27 cellular contexts compared by ENCODE assay signal in genomic region chr3:72411843-72412242, GRCh38. TPM values are rescaled to one million over a fixed set of nuclear protein-coding genes. Genes with fewer than 3 reads are reported as not detected.
DNase-seq lines count a peak whose midpoint lies in the region; ATAC-seq, FAIRE-seq and TF ChIP-seq lines count a peak whose summit lies in the region.
"Had no signal": no experiment of that assay in that cellular context is flagged by ENCODE, and none has a peak within 500 bp of the region (broad histone marks: within the 10 kb centered on the region; RNA-seq: fewer than 3 reads in every experiment).

No MANE protein-coding gene starts in this region.

- DNase-seq in LNCaP clone FGC (ENCODE audit: low read depth): peak; percentile 38
- no peak for DNase-seq in astrocyte (ENCODE audit: low read depth)
- no peak for DNase-seq in hepatocyte (ENCODE audit: low spot score)
- no peak for DNase-seq in substantia nigra (lab: John Stamatoyannopoulos, UW)
- no peak for DNase-seq in left ventricle myocardium superior
- DNase-seq in heart right ventricle: no peak
- DNase-seq in H4 (ENCODE audit: low spot score): no peak
- DNase-seq: activated naive CD4-positive, alpha-beta T cell; activated T-cell treated with anti-CD3 and anti-CD28 coated beads, Interleukin-2, amount 50 U/mL, for 4 hours; aorta; CD4-positive, CD25-positive, alpha-beta regulatory T cell; DMS153; KBM-7; left ventricle myocardium inferior; midbrain; NCI-H1436 treated with DMSO at 0.1 percent for 48 hours; NCI-H2171; NCI-H524; NK-92 treated with Interleukin-12 subunit alpha and Interleukin-12 subunit beta, amount 100 ng/mL, for 24 hours; pancreas; SHP77 treated with DMSO at 0.1 percent for 48 hours; stimulated activated naive CD8-positive, alpha-beta T cell treated with anti-CD3 and anti-CD28 coated beads, Interleukin-15, Interleukin-2, amounts not matched to agents 100 U/mL and 50 U/mL, for 24 hours; tibial artery had no signal

- no peak overlapping the region for H3K4me3 ChIP-seq in LNCaP clone FGC (ENCODE audit: low read depth, low read length)
- no peak overlapping the region for H3K4me3 ChIP-seq in astrocyte (ENCODE audit: insufficient read depth, low read depth, low read length)
- no peak overlapping the region for H3K4me3 ChIP-seq in hepatocyte
- no peak overlapping the region for H3K4me3 ChIP-seq in heart right ventricle
- H3K4me3 ChIP-seq: left ventricle myocardium inferior, pancreas, right atrium auricular region, tibial artery had no signal

- peaks cover 34% of the 10 kb centered on the region for H3K4me1 Mint-ChIP-seq in astrocyte (ENCODE audit: low read depth, unreplicated experiment)

- H3K9me3 ChIP-seq in astrocyte (ENCODE audit: insufficient read depth, low read depth, low read length) (no peaks in the 10 kb centered on the region), hepatocyte (ENCODE audit: low read depth) (no peaks in the 10 kb centered on the region), heart right ventricle (no peaks in the 10 kb centered on the region)
- H3K9me3 ChIP-seq: left ventricle myocardium inferior, pancreas, right atrium auricular region, tibial artery had no signal

- no peaks in the 10 kb centered on the region for H3K27me3 Mint-ChIP-seq in astrocyte (ENCODE audit: low read depth, unreplicated experiment)
- H3K27me3 Mint-ChIP-seq: CD4-positive, CD25-positive, alpha-beta regulatory T cell; dendritic cell treated with granulocyte-macrophage colony-stimulating factor and Interleukin-4, amounts not matched to agents 40 ng/mL and 50 ng/mL, for 4 days had no signal

- no peaks in the 10 kb centered on the region for H3K9me3 Mint-ChIP-seq in astrocyte (ENCODE audit: unreplicated experiment)
- H3K9me3 Mint-ChIP-seq: activated T-cell treated with anti-CD3 and anti-CD28 coated beads, Interleukin-2, amount 50 U/mL, for 4 hours; CD4-positive, CD25-positive, alpha-beta regulatory T cell; dendritic cell treated with granulocyte-macrophage colony-stimulating factor and Interleukin-4, amounts not matched to agents 40 ng/mL and 50 ng/mL, for 4 days; nephron had no signal

- peaks cover 1% of the 10 kb centered on the region for H3K36me3 Mint-ChIP-seq in astrocyte (ENCODE audit: low read depth, unreplicated experiment)

- no peak overlapping the region for H3K27ac ChIP-seq in astrocyte (ENCODE audit: low read depth, low read length)
- no peak overlapping the region for H3K27ac ChIP-seq in hepatocyte
- H3K27ac ChIP-seq in substantia nigra (ENCODE audit: low read depth, low read length, poor library complexity, severe bottlenecking): peak overlapping the region; percentile 95
- no peak overlapping the region for H3K27ac ChIP-seq in heart right ventricle
- H3K27ac ChIP-seq: left ventricle myocardium inferior, pancreas, right atrium auricular region, tibial artery had no signal

- H3K9ac ChIP-seq in astrocyte (ENCODE audit: low read length): no peak overlapping the region

- no peak overlapping the region for H3K4me3 Mint-ChIP-seq in astrocyte (ENCODE audit: unreplicated experiment)
- H3K4me3 Mint-ChIP-seq: activated T-cell treated with anti-CD3 and anti-CD28 coated beads, Interleukin-2, amount 50 U/mL, for 4 hours; dendritic cell treated with granulocyte-macrophage colony-stimulating factor and Interleukin-4, amounts not matched to agents 40 ng/mL and 50 ng/mL, for 4 days; nephron had no signal

- peak; percentile 63 for FAIRE-seq in astrocyte (lab: Jason Lieb, UNC)
- FAIRE-seq: pancreas had no signal

- H3K4me2 ChIP-seq in astrocyte (ENCODE audit: low read length) (no peak overlapping the region), hepatocyte (peak overlapping the region; percentile 34)

- no peak overlapping the region for H3K27ac Mint-ChIP-seq in astrocyte (ENCODE audit: unreplicated experiment)
- H3K27ac Mint-ChIP-seq: dendritic cell treated with granulocyte-macrophage colony-stimulating factor and Interleukin-4, amounts not matched to agents 40 ng/mL and 50 ng/mL, for 4 days had no signal

- H2AFZ ChIP-seq in astrocyte (ENCODE audit: low read depth, low read length): no peak overlapping the region
- no peak overlapping the region for H2AFZ ChIP-seq in hepatocyte

- peaks cover 100% of the 10 kb centered on the region for H4K20me1 ChIP-seq in astrocyte (ENCODE audit: insufficient read depth, low read length)
- H4K20me1 ChIP-seq in hepatocyte (ENCODE audit: insufficient read depth, poor library complexity, severe bottlenecking): peaks cover 98% of the 10 kb centered on the region

- ATAC-seq in left ventricle myocardium superior (no peak), heart right ventricle (no peak)
- ATAC-seq: activated T-cell treated with anti-CD3 and anti-CD28 coated beads, Interleukin-2, amount 50 U/mL, for 4 hours; Panc1; stimulated activated naive CD8-positive, alpha-beta T cell treated with anti-CD3 and anti-CD28 coated beads, Interleukin-15, Interleukin-2, amounts not matched to agents 100 U/mL and 50 U/mL, for 24 hours had no signal

- H3K36me3 ChIP-seq in astrocyte (ENCODE audit: insufficient read depth, low read length) (no peaks in the 10 kb centered on the region), hepatocyte (replicated peaks; ENCODE audit: insufficient read depth, low read depth) (no peaks in the 10 kb centered on the region), heart right ventricle (no peaks in the 10 kb centered on the region)
- H3K36me3 ChIP-seq: left ventricle myocardium inferior, pancreas, right atrium auricular region, tibial artery had no signal

- TF ChIP-seq CTCF in LNCaP clone FGC (IDR thresholded peaks at IDR 0.05; ENCODE audit: control insufficient read depth, extremely low read depth, insufficient read depth): no peak
- no peak for TF ChIP-seq CTCF in astrocyte (IDR thresholded peaks at IDR 0.05; ENCODE audit: insufficient read depth, low read depth, low read length)
- TF ChIP-seq CTCF in hepatocyte (IDR thresholded peaks at IDR 0.05; ENCODE audit: poor library complexity): no peak
- TF ChIP-seq CTCF in heart right ventricle (IDR thresholded peaks at IDR 0.05): no peak

- H3K4me1 ChIP-seq in astrocyte (ENCODE audit: insufficient read depth, low read length) (no peaks in the 10 kb centered on the region), hepatocyte (ENCODE audit: insufficient read depth) (peaks cover 21% of the 10 kb centered on the region), heart right ventricle (peaks cover 2 to 74% (median 55%) of the 10 kb centered on the region in 9 donors)

- intact Hi-C loops in left ventricle myocardium superior (cut with micrococcal nuclease): no loop called here
- intact Hi-C loops in heart right ventricle (cut with DNase I): no loop called here

- H3K27me3 ChIP-seq in astrocyte (ENCODE audit: insufficient read depth, low read length) (no peaks in the 10 kb centered on the region), hepatocyte (no peaks in the 10 kb centered on the region), heart right ventricle (no peaks in the 10 kb centered on the region)
- H3K27me3 ChIP-seq: pancreas, right atrium auricular region, tibial artery had no signal

- H3K79me2 ChIP-seq in astrocyte (ENCODE audit: insufficient read depth, low read length) (peaks cover 100% of the 10 kb centered on the region), hepatocyte (peaks cover 100% of the 10 kb centered on the region)

- no peaks in the 10 kb centered on the region for H3K9me2 ChIP-seq in hepatocyte (replicated peaks; ENCODE audit: insufficient read depth)

- WGBS in hepatocyte (ENCODE audit: low lambda C conversion rate, missing lambda C conversion rate): 75% methylated on average over 1 of the region's 1 CpG
- WGBS in heart right ventricle, 2 donors: 69 to 75% methylated on average over 1 of the region's 1 CpG

RNA-seq across cellular contexts. Expression of gene RYBP, which starts 34.6 kb away (rescaled TPM):
- 24.4 and 24.9 TPM in 2 replicates for total RNA-seq in astrocyte
- total RNA-seq in hepatocyte: 25.2 and 28.9 TPM in 2 replicates
- 3.8 and 4.4 TPM in 2 replicates for polyA plus RNA-seq in hepatocyte
- total RNA-seq in left ventricle myocardium superior: 6.5 TPM
- total RNA-seq in heart right ventricle: 1 to 10 TPM; 6.1 to 8.3 (median 7.3) TPM
- 1 to 10 TPM; 4.0 to 4.4 TPM for polyA plus RNA-seq in heart right ventricle
- total RNA-seq in H4 (2014; rRNA removed; shearing (Covaris generic)): 4.4 and 6.1 TPM in 2 replicates
